In the genomic region with DNA sequence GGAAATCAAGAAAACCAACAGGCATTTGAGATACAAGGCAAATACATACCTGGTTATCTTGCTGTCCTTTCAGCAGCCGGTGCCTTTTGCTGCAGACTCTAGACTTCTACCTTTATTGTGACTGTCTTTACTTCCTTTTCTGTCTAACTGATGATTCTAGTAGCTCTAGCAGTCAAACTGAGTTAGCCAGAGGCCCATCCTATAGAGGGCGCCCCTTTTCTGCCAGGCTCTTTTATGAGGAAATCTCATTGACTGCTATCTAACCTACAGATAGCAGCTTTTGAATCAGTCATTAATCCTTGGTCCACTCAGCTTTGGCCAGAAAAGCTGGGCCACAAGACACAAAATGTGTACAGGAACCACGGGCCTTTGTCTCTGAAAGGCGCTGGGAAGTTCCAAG, we compare ENCODE assay signal across 11 cellular contexts.
DNase-seq lines count a peak whose midpoint lies in the region; ATAC-seq and TF ChIP-seq lines count a peak whose summit lies in the region.
"Had no signal": no experiment of that assay in that cellular context is flagged by ENCODE, and none has a peak within 500 bp of the region (broad histone marks: within the 10 kb centered on the region; RNA-seq: fewer than 3 reads in every experiment).

No MANE protein-coding gene starts in this region.

- H3K9me2 ChIP-seq in HCT116 (ENCODE audit: insufficient read depth): no peaks in the 10 kb centered on the region

- H3K9me3 ChIP-seq in HCT116 (ENCODE audit: control insufficient read depth in 1 of 2, insufficient read depth in 1 of 2, low read depth in 1 of 2, low read length in 2 of 2) (no peaks in the 10 kb centered on the region), Panc1 (ENCODE audit: control insufficient read depth, insufficient read depth, low read depth, low read length) (no peaks in the 10 kb centered on the region), neuronal stem cell (replicated peaks in 1 of 2; ENCODE audit: control insufficient read depth in 2 of 2, insufficient read depth in 1 of 2, low read depth in 1 of 2, low read length in 2 of 2) (peaks cover 0 to 7% of the 10 kb centered on the region in 2 donors)

- H3K4me3 ChIP-seq in HCT116 (replicated peaks in 1 of 2; ENCODE audit: low read depth in 1 of 2, low read length in 2 of 2) (no peak overlapping the region), Panc1 (ENCODE audit: low read depth in 2 of 2, low read length in 2 of 2) (no peak overlapping the region), fibroblast of villous mesenchyme (ENCODE audit: low read depth, low read length) (no peak overlapping the region), neuronal stem cell (ENCODE audit: low read length in 2 of 2) (no peak overlapping the region)

- H2AFZ ChIP-seq in HCT116 (ENCODE audit: low read depth, low read length, poor library complexity, severe bottlenecking) (peak overlapping the region; percentile 22), neuronal stem cell (ENCODE audit: low read length) (no peak overlapping the region)

- H2BK120ac ChIP-seq in neuronal stem cell (ENCODE audit: low read depth, low read length): no peak overlapping the region

- no peak overlapping the region for H2BK12ac ChIP-seq in neuronal stem cell (ENCODE audit: low read length)

- H2BK5ac ChIP-seq in neuronal stem cell (ENCODE audit: low read length): no peak overlapping the region

- POLR2A ChIA-PET in HCT116 (lab: Charles Lee): no interaction called here
- POLR2A ChIA-PET in Panc1 (lab: Charles Lee): no interaction called here

- RAD21 ChIA-PET in HCT116 (lab: Charles Lee; ENCODE audit: low non-redundant PET in 1 of 2, low total read pairs in 2 of 2, uncharacterized antibody in 2 of 2, unreplicated experiment in 2 of 2): no interaction called here

- no peak overlapping the region for H2BK15ac ChIP-seq in neuronal stem cell (ENCODE audit: low read length)

- intact Hi-C loops in HCT116 (cut with micrococcal nuclease): no loop called here
- intact Hi-C loops in Panc1 (cut with micrococcal nuclease; ENCODE audit: unreplicated experiment): no loop called here

- peak; percentile 23 for DNase-seq in HCT116 (ENCODE audit: low read depth, low spot score)
- DNase-seq in Panc1 (ENCODE audit: low read depth, low spot score): no peak
- peak; percentile 13 for DNase-seq in fibroblast of villous mesenchyme (ENCODE audit: low read depth)
- DNase-seq in neuronal stem cell (ENCODE audit: low spot score): no peak
- DNase-seq in hepatic stellate cell (ENCODE audit: low spot score): no peak
- DNase-seq: activated CD4-positive, alpha-beta T cell treated with anti-CD3 and anti-CD28 coated beads, Interleukin-2, amount 10 ng/mL, durations not matched to agents 24 days and 14 days; cerebellar nuclear complex; NCI-H1436 had no signal

- no peak overlapping the region for H4K91ac ChIP-seq in neuronal stem cell (ENCODE audit: low read depth, low read length, poor library complexity)

- H4K20me1 ChIP-seq in HCT116 (ENCODE audit: insufficient read depth): no peaks in the 10 kb centered on the region

- H3K36me3 ChIP-seq in HCT116 (ENCODE audit: control insufficient read depth in 1 of 2, insufficient read depth in 2 of 2, low read length in 2 of 2): no peaks in the 10 kb centered on the region
- H3K36me3 ChIP-seq in Panc1 (ENCODE audit: control insufficient read depth, insufficient read depth, low read length): no peaks in the 10 kb centered on the region
- no peaks in the 10 kb centered on the region for H3K36me3 ChIP-seq in neuronal stem cell (replicated peaks in 1 of 2; ENCODE audit: control insufficient read depth in 2 of 2, insufficient read depth in 2 of 2, low read length in 2 of 2)

- H3K9ac ChIP-seq in HCT116 (ENCODE audit: low read length) (no peak overlapping the region), neuronal stem cell (ENCODE audit: low read depth, low read length, poor library complexity) (no peak overlapping the region)

- peak; percentile 18; the same call in 1 of the 2 replicates for TF ChIP-seq RAD21 in HCT116 (IDR thresholded peaks at IDR 0.05; ENCODE audit: low read depth)

- H2AK5ac ChIP-seq in neuronal stem cell (ENCODE audit: low read depth, low read length): no peak overlapping the region

- TF ChIP-seq POLR2A in HCT116 (IDR thresholded peaks at IDR 0.05; ENCODE audit: borderline replicate concordance, extremely low read depth, insufficient read depth, insufficient read length): no peak

- BruUV-seq in HCT116 (replicated peaks; lab: Mats Ljungman, UMichigan) (no TSS peak), Panc1 (replicated peaks; lab: Mats Ljungman, UMichigan) (no TSS peak)

- no peak overlapping the region for H4K8ac ChIP-seq in neuronal stem cell (ENCODE audit: low read depth, low read length)

- H3K4me2 ChIP-seq in HCT116 (ENCODE audit: low read length) (peak overlapping the region; percentile 48), neuronal stem cell (ENCODE audit: insufficient read depth, low read length, poor library complexity, severe bottlenecking) (no peak overlapping the region)

- CTCF ChIA-PET in HCT116 (lab: Charles Lee) (interaction anchor here (0.7 to 2.8 kb wide), 22 partner anchors 9 to 448 kb away, joined by 3 to 33 read pairs (median 5); no protein-coding TSS in a partner anchor), Panc1 (lab: Charles Lee) (no interaction called here)

- WGBS in neuronal stem cell (ENCODE audit: extremely low coverage in 2 of 2, insufficient read length in 2 of 2, insufficient replicate concordance in 1 of 2), 2 donors: no CpG with 5 or more reads among the region's 4 CpGs

- in situ Hi-C loops in Panc1 (cut with HindIII; ENCODE audit: low pct_unique_long_range_greater_than_20kb, low sequenced_read_pairs): no loop called here

- peak; percentile 94 for ATAC-seq in HCT116
- ATAC-seq in Panc1: 0 out of 2 replicates have a peak, but pooled peaks have one; percentile 42
- ATAC-seq in GM21576 (IDR thresholded peaks at IDR 0.05; ENCODE audit: unreplicated experiment): no peak
- no peak for ATAC-seq in GM18502 (IDR thresholded peaks at IDR 0.05; ENCODE audit: poor library complexity, unreplicated experiment)

- H3K4me1 ChIP-seq in HCT116 (ENCODE audit: control insufficient read depth in 1 of 2, insufficient read depth in 2 of 2, low read length in 2 of 2) (peaks cover 5 to 14% of the 10 kb centered on the region in 2 experiments; a peak in 3 of 4 replicates), Panc1 (ENCODE audit: control insufficient read depth, insufficient read depth, low read length) (peaks cover 5% of the 10 kb centered on the region; the same call in 1 of the 2 replicates), neuronal stem cell (ENCODE audit: control insufficient read depth in 2 of 2, insufficient read depth in 1 of 2, low read depth in 1 of 2, low read length in 2 of 2) (no peaks in the 10 kb centered on the region)

- H3K4ac ChIP-seq in neuronal stem cell (ENCODE audit: low read length): no peak overlapping the region

- no peak overlapping the region for H3K23ac ChIP-seq in neuronal stem cell (ENCODE audit: low read depth, low read length, poor library complexity)

- no peaks in the 10 kb centered on the region for H3K79me2 ChIP-seq in HCT116 (ENCODE audit: insufficient read depth, low read length)

- no peak overlapping the region for H3K18ac ChIP-seq in neuronal stem cell (ENCODE audit: low read length)

- H3K27ac ChIP-seq in C4-2B (no peak overlapping the region), HCT116 (ENCODE audit: low read depth, low read length) (no peak overlapping the region), Panc1 (ENCODE audit: low read length) (no peak overlapping the region), neuronal stem cell (replicated peaks; ENCODE audit: low read length) (no peak overlapping the region)

- H3K14ac ChIP-seq in neuronal stem cell (ENCODE audit: low read length): no peak overlapping the region

- no peaks in the 10 kb centered on the region for H3K79me1 ChIP-seq in neuronal stem cell (ENCODE audit: low read depth, low read length)

- TF ChIP-seq CTCF in C4-2B (conservative IDR thresholded peaks at IDR 0.05): peak; percentile 48
- peak in 2 of 3 experiments; percentile 74 to 76; a peak in 4 of 6 replicates for TF ChIP-seq CTCF in HCT116 (IDR thresholded peaks at IDR 0.05 in 2 of 3, conservative IDR thresholded peaks at IDR 0.05 in 1 of 3; ENCODE audit: borderline replicate concordance in 1 of 3, insufficient read depth in 1 of 3, low read depth in 2 of 3, low read length in 2 of 3)
- peak; percentile 57 for TF ChIP-seq CTCF in Panc1 (IDR thresholded peaks at IDR 0.05)
- peak; percentile 29 for TF ChIP-seq CTCF in fibroblast of villous mesenchyme (IDR thresholded peaks at IDR 0.05; ENCODE audit: insufficient read depth, low read depth, low read length)

- H3K27me3 ChIP-seq in HCT116 (ENCODE audit: insufficient read depth, low read length) (no peaks in the 10 kb centered on the region), Panc1 (ENCODE audit: control insufficient read depth, insufficient read depth, low read length) (no peaks in the 10 kb centered on the region), neuronal stem cell (ENCODE audit: control insufficient read depth in 3 of 3, insufficient read depth in 3 of 3, low read depth in 1 of 3, low read length in 3 of 3) (no peaks in the 10 kb centered on the region)

TF ChIP-seq in HCT116, 20 proteins besides CTCF, POLR2A, EP300 and RAD21 (continues in another document):
- TF ChIP-seq SIN3A (IDR thresholded peaks at IDR 0.05; ENCODE audit: low read depth) (no peak), CEBPB (IDR thresholded peaks at IDR 0.05; ENCODE audit: low read depth) (no peak), POLR2AphosphoS5 (IDR thresholded peaks at IDR 0.05; ENCODE audit: low read depth, low read length) (no peak)

Comparison
In these comparisons a context has a peak if more than half of its experiments do, and no peak if none do; other contexts are left out.
1. ATAC-seq: peak in HCT116 (single experiment) and Panc1 (single experiment); none in GM21576 (single experiment) and GM18502 (single experiment).
2. DNase-seq: peak in HCT116 (single experiment) and fibroblast of villous mesenchyme (single experiment); none in Panc1 (single experiment), neuronal stem cell (single experiment) and hepatic stellate cell (single experiment).
3. Peak in every context shown above with its lines, with median percentiles within 50 percentile points of each other: CTCF ChIP-seq.